ENCODE assay signal across 13 cellular contexts in genomic region chr7:84002348-84002747, GRCh38.
"Had no signal": no experiment of that assay in that cellular context is flagged by ENCODE, and none has a peak within 500 bp of the region (broad histone marks: within the 10 kb centered on the region; RNA-seq: fewer than 3 reads in every experiment).

No MANE protein-coding gene starts in this region.

- H3K4me1 ChIP-seq: gastroesophageal sphincter, prostate gland had no signal

- H3K4me3 ChIP-seq: gastroesophageal sphincter, prostate gland had no signal

- ATAC-seq: activated CD8-positive, alpha-beta T cell treated with anti-CD3 and anti-CD28 coated beads, Interleukin-2, amount 10 ng/mL, durations not matched to agents 7 days and 5 days; gastroesophageal sphincter; right cardiac atrium; stimulated activated naive CD8-positive, alpha-beta T cell treated with anti-CD3 and anti-CD28 coated beads, Interleukin-15, Interleukin-2, amounts not matched to agents 100 U/mL and 50 U/mL, for 24 hours had no signal

- H3K27ac ChIP-seq: gastroesophageal sphincter, prostate gland had no signal

- H3K36me3 ChIP-seq: prostate gland had no signal

- H3K9me3 ChIP-seq: gastroesophageal sphincter, prostate gland had no signal

- H3K27me3 ChIP-seq: gastroesophageal sphincter had no signal

- DNase-seq: activated CD4-positive, alpha-beta T cell treated with anti-CD3 and anti-CD28 coated beads, Interleukin-2, amount 10 ng/mL, durations not matched to agents 24 days and 14 days; activated CD4-positive, CD25-positive, alpha-beta regulatory T cell; activated CD8-positive, alpha-beta memory T cell treated with anti-CD3 and anti-CD28 coated beads, Interleukin-2, amount 50 U/mL, for 4 hours; activated CD8-positive, alpha-beta T cell treated with anti-CD3 and anti-CD28 coated beads, Interleukin-2, amount 10 ng/mL, durations not matched to agents 7 days and 5 days; activated gamma-delta T cell treated with Interleukin-2 at 50 U/mL for 16 hours; amygdala; kidney glomerular epithelial cell; right cardiac atrium; small intestine; stimulated activated naive CD8-positive, alpha-beta T cell treated with anti-CD3 and anti-CD28 coated beads, Interleukin-15, Interleukin-2, amounts not matched to agents 100 U/mL and 50 U/mL, for 24 hours; SW 1271 had no signal
